Comparison of ENCODE assay signal across 8 cellular contexts in genomic region chr9:70259512-70259802, GRCh38. TPM values are rescaled to one million over a fixed set of nuclear protein-coding genes. Genes with fewer than 3 reads are reported as not detected.
DNase-seq lines count a peak whose midpoint lies in the region; ATAC-seq, FAIRE-seq and TF ChIP-seq lines count a peak whose summit lies in the region.

No MANE protein-coding gene starts in this region.

- peak overlapping the region; percentile 95 for H3K4me3 ChIP-seq in A673 (ENCODE audit: low read depth, low read length, poor library complexity, severe bottlenecking)
- peak overlapping the region; percentile 71 for H3K4me3 ChIP-seq in HL-60 (replicated peaks; ENCODE audit: insufficient read depth, low read length)
- H3K4me3 ChIP-seq in bronchial epithelial cell (ENCODE audit: low read depth, low read length) = peak overlapping the region; percentile 81
- peak overlapping the region; percentile 78 for H3K4me3 ChIP-seq in mucosa of descending colon

- BruUV-seq in A673 (replicated peaks; lab: Mats Ljungman, UMichigan) = no TSS peak

- H3K36me3 ChIP-seq in A673 (ENCODE audit: insufficient read depth, low read length, poor library complexity, severe bottlenecking) = peaks cover 21% of the 10 kb centered on the region
- H3K36me3 ChIP-seq in bronchial epithelial cell (ENCODE audit: control insufficient read depth, insufficient read depth, low read length) = no peaks in the 10 kb centered on the region
- H3K36me3 ChIP-seq in mucosa of descending colon (ENCODE audit: low read depth) = no peaks in the 10 kb centered on the region

- H3K27ac ChIP-seq in A673 (ENCODE audit: low read depth, low read length, poor library complexity, severe bottlenecking) (peak overlapping the region; percentile 96), HL-60 (replicated peaks) (peak overlapping the region; percentile 86)

- intact Hi-C loops in A673 (cut with micrococcal nuclease; ENCODE audit: unreplicated experiment) (loop anchor here (10.0 kb wide), 1 partner anchor 155 kb away; the partner anchor contains the start of gene KLF9), mucosa of descending colon (cut with DNase I, micrococcal nuclease) (loop anchor here in 1 of 2 donors (10.0 kb wide), 1 partner anchor 65 kb away; no protein-coding TSS in a partner anchor)

- no peak for ATAC-seq in mucosa of descending colon
- no peak for ATAC-seq in GM21447 (IDR thresholded peaks at IDR 0.05; ENCODE audit: unreplicated experiment)

- H3K27me3 ChIP-seq in A673 (replicated peaks; ENCODE audit: insufficient read depth, low read depth, low read length, poor library complexity) (no peaks in the 10 kb centered on the region), HL-60 (ENCODE audit: insufficient read depth, poor library complexity, severe bottlenecking) (no peaks in the 10 kb centered on the region), bronchial epithelial cell (ENCODE audit: control insufficient read depth, insufficient read depth, low read length) (no peaks in the 10 kb centered on the region)

- H3K4me1 ChIP-seq in A673 (ENCODE audit: insufficient read depth, low read length, poor library complexity, severe bottlenecking) (peaks cover 30% of the 10 kb centered on the region), mucosa of descending colon (ENCODE audit: low read depth) (peaks cover 28% of the 10 kb centered on the region)

- FAIRE-seq in bronchial epithelial cell (lab: Jason Lieb, UNC) = no peak

- DNase-seq in A673 (ENCODE audit: low spot score) = no peak
- DNase-seq in HL-60 (ENCODE audit: low read depth in 1 of 2, low spot score in 1 of 2) = no peak
- no peak for DNase-seq in bronchial epithelial cell (ENCODE audit: low read depth)
- no peak for DNase-seq in mucosa of descending colon
- no peak for DNase-seq in iPS-NIHi7 (ENCODE audit: extremely low spot score)
- DNase-seq in middle frontal gyrus (ENCODE audit: extremely low spot score, low spot score) = no peak
- no peak for DNase-seq in kidney glomerular epithelial cell (lab: John Stamatoyannopoulos, UW)

- TF ChIP-seq CTCF in A673 (conservative IDR thresholded peaks at IDR 0.05; ENCODE audit: low read depth, low read length) (no peak), HL-60 (IDR thresholded peaks at IDR 0.05; ENCODE audit: insufficient read depth, low read length) (no peak), bronchial epithelial cell (IDR thresholded peaks at IDR 0.05; ENCODE audit: insufficient read depth, low read length, severe bottlenecking) (no peak), mucosa of descending colon (IDR thresholded peaks at IDR 0.05) (no peak)

- CTCF ChIA-PET in A673 (lab: Charles Lee) = no interaction called here

- H3K9me3 ChIP-seq in A673 (ENCODE audit: low read depth, low read length, poor library complexity, severe bottlenecking) (no peaks in the 10 kb centered on the region), mucosa of descending colon (no peaks in the 10 kb centered on the region)

- POLR2A ChIA-PET in A673 (lab: Charles Lee; ENCODE audit: low non-redundant PET) = no interaction called here

RNA-seq across cellular contexts. Expression of gene SMC5, which starts 0.7 kb away (rescaled TPM):
- total RNA-seq in A673 (2021) (26.4 and 26.5 TPM in 2 replicates), bronchial epithelial cell (15.2 and 16.6 TPM in 2 replicates), mucosa of descending colon (10 to 100 TPM; 23.7 to 32.1 (median 31.7) TPM)
